Comparison of ENCODE assay signal across 20 cellular contexts in genomic region chr13:33764716-33765115, GRCh38. TPM values are rescaled to one million over a fixed set of nuclear protein-coding genes. Genes with fewer than 3 reads are reported as not detected.
DNase-seq lines count a peak whose midpoint lies in the region; ATAC-seq, FAIRE-seq and TF ChIP-seq lines count a peak whose summit lies in the region.
"Had no signal": no experiment of that assay in that cellular context is flagged by ENCODE, and none has a peak within 500 bp of the region (broad histone marks: within the 10 kb centered on the region; RNA-seq: fewer than 3 reads in every experiment).

No MANE protein-coding gene starts in this region.

- H3K4me3 ChIP-seq in Karpas-422 (ENCODE audit: low read length) = no peak overlapping the region
- no peak overlapping the region for H3K4me3 ChIP-seq in PC-3 (ENCODE audit: low read length)
- no peak overlapping the region for H3K4me3 ChIP-seq in keratinocyte (ENCODE audit: control insufficient read depth in 2 of 3, extremely low read depth in 1 of 3, insufficient read depth in 2 of 3, low read depth in 1 of 3, low read length in 3 of 3)
- H3K4me3 ChIP-seq: SK-N-MC had no signal

- POLR2A ChIA-PET in PC-3 (lab: Charles Lee; ENCODE audit: unreplicated experiment) = no interaction called here

- no peak overlapping the region for H2AFZ ChIP-seq in Karpas-422 (ENCODE audit: low read length)
- H2AFZ ChIP-seq in PC-3 (ENCODE audit: low read length) = no peak overlapping the region
- no peak overlapping the region for H2AFZ ChIP-seq in keratinocyte (ENCODE audit: control insufficient read depth, low read length)

- no peaks in the 10 kb centered on the region for H3K9me1 ChIP-seq in keratinocyte (ENCODE audit: control insufficient read depth, extremely low read depth, insufficient read depth, low read length)

- no peaks in the 10 kb centered on the region for H3F3A ChIP-seq in PC-3 (ENCODE audit: low read length, unreplicated experiment)

- H3K79me2 ChIP-seq in Karpas-422 (ENCODE audit: low read length) (peaks cover 10% of the 10 kb centered on the region; the same call in 1 of the 2 replicates), PC-3 (ENCODE audit: low read length) (no peaks in the 10 kb centered on the region), keratinocyte (ENCODE audit: control insufficient read depth, insufficient read depth, low read length) (no peaks in the 10 kb centered on the region)

- H3K4me2 ChIP-seq in Karpas-422 (ENCODE audit: low read depth, low read length, poor library complexity, severe bottlenecking) (no peak overlapping the region), PC-3 (ENCODE audit: low read length) (no peak overlapping the region), keratinocyte (ENCODE audit: control insufficient read depth, extremely low read depth, insufficient read depth, low read depth, low read length) (no peak overlapping the region)

- CTCF ChIA-PET in PC-3 (lab: Charles Lee) = no interaction called here

- ATAC-seq in PC-3 (no peak), GM18502 (IDR thresholded peaks at IDR 0.05; ENCODE audit: poor library complexity, unreplicated experiment) (no peak)
- ATAC-seq: Panc1, Right ventricle myocardium inferior, T-cell had no signal

- H3K9me2 ChIP-seq in Karpas-422 (replicated peaks; ENCODE audit: insufficient read depth, low read length) (no peaks in the 10 kb centered on the region), PC-3 (replicated peaks; ENCODE audit: low read length) (no peaks in the 10 kb centered on the region)

- peaks cover 14% of the 10 kb centered on the region for H3K36me3 ChIP-seq in Karpas-422 (ENCODE audit: insufficient read depth, low read length)
- no peaks in the 10 kb centered on the region for H3K36me3 ChIP-seq in PC-3 (ENCODE audit: low read depth, low read length)
- H3K36me3 ChIP-seq in keratinocyte (ENCODE audit: control insufficient read depth in 2 of 2, extremely low read depth in 1 of 2, insufficient read depth in 2 of 2, low read length in 2 of 2) = no peaks in the 10 kb centered on the region

- peak; percentile 48 for FAIRE-seq in keratinocyte (lab: Jason Lieb, UNC)
- FAIRE-seq: GM12892 had no signal

- DNase-seq in NCI-H2171 treated with DMSO at 0.1 percent for 48 hours (lab: John Stamatoyannopoulos, UW) (peak; percentile 28), NCI-H2171 (lab: John Stamatoyannopoulos, UW) (no peak), Karpas-422 (no peak), PC-3 (peak; percentile 18), keratinocyte (ENCODE audit: low read depth, low spot score) (peak; percentile 5), CD1c-positive myeloid dendritic cell (ENCODE audit: extremely low spot score) (no peak)
- no peak for DNase-seq in activated CD4-positive, CD25-positive, alpha-beta regulatory T cell treated with anti-CD3 and anti-CD28 coated beads, Interleukin-2, amount 50 U/mL, for 72 hours
- DNase-seq: AML-193, GOT3, KBM-7, NCI-H187, NCI-H226, NCI-H526 treated with DMSO at 0.1 percent for 48 hours, T-cell, T1000 had no signal

- dilution Hi-C loops in keratinocyte (cut with MboI; ENCODE audit: extremely low pct_ligation_motif_present, low sequenced_read_pairs) = no loop called here

- H3K4me1 ChIP-seq in Karpas-422 (ENCODE audit: low read length) = peaks cover 41% of the 10 kb centered on the region
- no peaks in the 10 kb centered on the region; the same call in 1 of the 2 replicates for H3K4me1 ChIP-seq in PC-3 (ENCODE audit: insufficient read depth, low read length)
- H3K4me1 ChIP-seq in keratinocyte (ENCODE audit: control insufficient read depth, extremely low read depth, insufficient read depth, low read length) = no peaks in the 10 kb centered on the region

- intact Hi-C loops in PC-3 (cut with micrococcal nuclease) = no loop called here

- no peaks in the 10 kb centered on the region for H4K20me1 ChIP-seq in Karpas-422 (ENCODE audit: insufficient read depth, low read depth, low read length)
- H4K20me1 ChIP-seq in PC-3 (ENCODE audit: low read length) = no peaks in the 10 kb centered on the region
- H4K20me1 ChIP-seq in keratinocyte (ENCODE audit: control insufficient read depth, extremely low read depth, insufficient read depth, low read length) = no peaks in the 10 kb centered on the region

- no peak overlapping the region for H3K9ac ChIP-seq in Karpas-422 (ENCODE audit: low read length)
- H3K9ac ChIP-seq in PC-3 (ENCODE audit: low read length) = no peak overlapping the region
- no peak overlapping the region for H3K9ac ChIP-seq in keratinocyte (ENCODE audit: control insufficient read depth, extremely low read depth, insufficient read depth, low read length)

- H3K9me3 ChIP-seq in Karpas-422 (ENCODE audit: low read length) (peaks cover 5% of the 10 kb centered on the region; the same call in 1 of the 2 replicates), PC-3 (ENCODE audit: low read length) (no peaks in the 10 kb centered on the region), keratinocyte (ENCODE audit: control insufficient read depth, low read depth, low read length) (no peaks in the 10 kb centered on the region)

- H3K27me3 ChIP-seq in Karpas-422 (ENCODE audit: low read length) (no peaks in the 10 kb centered on the region), PC-3 (ENCODE audit: low read length) (no peaks in the 10 kb centered on the region), keratinocyte (ENCODE audit: control insufficient read depth, extremely low read depth, insufficient read depth, low read length) (no peaks in the 10 kb centered on the region)

- no TSS peak for BruUV-seq in PC-3 (replicated peaks; lab: Mats Ljungman, UMichigan)

- H3K27ac ChIP-seq in Karpas-422 (ENCODE audit: low read length) (peak overlapping the region; percentile 97), PC-3 (ENCODE audit: low read length) (no peak overlapping the region), keratinocyte (ENCODE audit: control insufficient read depth, insufficient read depth, low read length) (no peak overlapping the region)
- H3K27ac ChIP-seq: SK-N-MC had no signal

- no peak for TF ChIP-seq CTCF in PC-3 (conservative IDR thresholded peaks at IDR 0.05; ENCODE audit: low read depth, low read length)
- TF ChIP-seq CTCF in keratinocyte (optimal IDR thresholded peaks at IDR 0.05 in 1 of 3, IDR thresholded peaks at IDR 0.05 in 1 of 3, conservative IDR thresholded peaks at IDR 0.05 in 1 of 3; ENCODE audit: extremely low read depth in 1 of 3, insufficient read depth in 2 of 3, low read length in 3 of 3) = no peak

RNA-seq across cellular contexts. Expression of gene RFC3, which starts 53.2 kb away (rescaled TPM):
- 144 and 321 TPM in 2 replicates for total RNA-seq in Karpas-422 (2014; rRNA removed; shearing (Covaris generic); ENCODE audit: low replicate concordance)
- total RNA-seq in PC-3 (2014; rRNA removed) = 30.3 and 32.2 TPM in 2 replicates
- 6.0 to 20.8 TPM (median 18.3 TPM) in 3 replicates for polyA plus RNA-seq in keratinocyte
- polyA plus RNA-seq in keratinocyte (2011; ENCODE audit: low read depth) = 0.96 TPM
- polyA plus RNA-seq in keratinocyte (2011; cell fraction: cytosol; rRNA removed) = 5.9 and 11.1 TPM in 2 replicates
- 8.8 and 12.0 TPM in 2 replicates for polyA plus RNA-seq in keratinocyte (2011; cell fraction: nucleus; rRNA removed)
- polyA plus RNA-seq in keratinocyte (2012; ENCODE audit: low replicate concordance) = 2.5 and 12.3 TPM in 2 replicates
- 1.9 to 14.6 TPM (median 4.6 TPM) in 3 replicates for polyA minus RNA-seq in keratinocyte
- polyA minus RNA-seq in keratinocyte (2011; cell fraction: cytosol; rRNA and poly(A)+ RNA removed) = 16.3 TPM
- 7.8 and 12.9 TPM in 2 replicates for polyA minus RNA-seq in keratinocyte (2011; cell fraction: nucleus; rRNA and poly(A)+ RNA removed)

Comparison
In these comparisons a context has a peak if more than half of its experiments do, and no peak if none do; other contexts are left out.
1. DNase-seq: peak in NCI-H2171 treated with DMSO at 0.1 percent for 48 hours (single experiment), PC-3 (single experiment) and keratinocyte (single experiment); none in NCI-H2171 (single experiment), Karpas-422 (single experiment), CD1c-positive myeloid dendritic cell (single experiment) and activated CD4-positive, CD25-positive, alpha-beta regulatory T cell treated with anti-CD3 and anti-CD28 coated beads, Interleukin-2, amount 50 U/mL, for 72 hours (single experiment).